1 cellular context compared by ENCODE assay signal in the genomic region with DNA sequence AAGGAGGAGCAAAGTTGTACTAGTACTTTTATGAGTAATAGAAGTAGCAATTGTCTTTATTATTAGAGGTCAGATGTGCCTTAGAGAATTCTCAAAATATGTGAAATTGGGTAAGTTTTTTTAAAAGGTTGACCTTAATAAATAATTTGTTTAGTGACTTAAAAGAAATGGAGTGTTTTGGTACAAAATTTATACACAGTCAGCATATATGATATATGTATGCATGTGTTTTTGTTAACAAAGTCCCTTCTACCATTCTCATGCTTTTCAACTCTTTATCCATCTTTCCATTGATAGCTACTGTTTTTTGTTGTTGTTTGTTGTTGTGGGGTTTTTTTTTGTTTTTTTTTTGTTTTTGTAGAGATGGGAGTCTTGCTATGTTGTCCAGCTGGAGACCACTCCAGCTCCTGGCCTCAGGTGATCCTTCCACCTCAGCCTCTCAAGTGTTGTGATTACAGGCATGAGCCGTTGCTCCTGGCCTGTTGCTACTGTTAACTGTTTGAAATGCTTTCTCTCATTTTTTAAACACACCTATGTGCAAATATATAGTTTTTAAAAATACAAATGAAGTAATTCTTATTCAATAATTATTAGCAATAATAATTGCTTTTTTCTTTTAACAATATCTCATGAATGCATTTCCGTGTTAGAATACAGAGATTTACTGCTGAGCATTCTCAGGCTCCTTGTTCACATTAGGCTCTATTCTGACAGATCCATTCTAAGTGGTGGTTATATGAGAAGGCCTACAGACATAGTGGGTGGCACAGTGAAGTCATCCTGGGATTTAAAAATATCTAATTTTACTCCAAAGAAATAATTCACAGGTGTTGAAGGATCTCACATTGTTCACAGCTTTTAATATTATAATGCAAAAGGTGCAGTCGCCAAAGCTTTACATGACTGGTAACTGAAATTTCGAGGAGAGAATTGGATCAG.
TF ChIP-seq lines count a peak whose summit lies in the region.

No MANE protein-coding gene starts in this region.

TF ChIP-seq in H1, 55 proteins besides CTCF, POLR2A, EP300 and RAD21:
- TF ChIP-seq MAFK (IDR thresholded peaks at IDR 0.05; ENCODE audit: low read depth, low read length) = peak; percentile 51; the same call in 1 of the 2 replicates
- TF ChIP-seq, protein P1, sequence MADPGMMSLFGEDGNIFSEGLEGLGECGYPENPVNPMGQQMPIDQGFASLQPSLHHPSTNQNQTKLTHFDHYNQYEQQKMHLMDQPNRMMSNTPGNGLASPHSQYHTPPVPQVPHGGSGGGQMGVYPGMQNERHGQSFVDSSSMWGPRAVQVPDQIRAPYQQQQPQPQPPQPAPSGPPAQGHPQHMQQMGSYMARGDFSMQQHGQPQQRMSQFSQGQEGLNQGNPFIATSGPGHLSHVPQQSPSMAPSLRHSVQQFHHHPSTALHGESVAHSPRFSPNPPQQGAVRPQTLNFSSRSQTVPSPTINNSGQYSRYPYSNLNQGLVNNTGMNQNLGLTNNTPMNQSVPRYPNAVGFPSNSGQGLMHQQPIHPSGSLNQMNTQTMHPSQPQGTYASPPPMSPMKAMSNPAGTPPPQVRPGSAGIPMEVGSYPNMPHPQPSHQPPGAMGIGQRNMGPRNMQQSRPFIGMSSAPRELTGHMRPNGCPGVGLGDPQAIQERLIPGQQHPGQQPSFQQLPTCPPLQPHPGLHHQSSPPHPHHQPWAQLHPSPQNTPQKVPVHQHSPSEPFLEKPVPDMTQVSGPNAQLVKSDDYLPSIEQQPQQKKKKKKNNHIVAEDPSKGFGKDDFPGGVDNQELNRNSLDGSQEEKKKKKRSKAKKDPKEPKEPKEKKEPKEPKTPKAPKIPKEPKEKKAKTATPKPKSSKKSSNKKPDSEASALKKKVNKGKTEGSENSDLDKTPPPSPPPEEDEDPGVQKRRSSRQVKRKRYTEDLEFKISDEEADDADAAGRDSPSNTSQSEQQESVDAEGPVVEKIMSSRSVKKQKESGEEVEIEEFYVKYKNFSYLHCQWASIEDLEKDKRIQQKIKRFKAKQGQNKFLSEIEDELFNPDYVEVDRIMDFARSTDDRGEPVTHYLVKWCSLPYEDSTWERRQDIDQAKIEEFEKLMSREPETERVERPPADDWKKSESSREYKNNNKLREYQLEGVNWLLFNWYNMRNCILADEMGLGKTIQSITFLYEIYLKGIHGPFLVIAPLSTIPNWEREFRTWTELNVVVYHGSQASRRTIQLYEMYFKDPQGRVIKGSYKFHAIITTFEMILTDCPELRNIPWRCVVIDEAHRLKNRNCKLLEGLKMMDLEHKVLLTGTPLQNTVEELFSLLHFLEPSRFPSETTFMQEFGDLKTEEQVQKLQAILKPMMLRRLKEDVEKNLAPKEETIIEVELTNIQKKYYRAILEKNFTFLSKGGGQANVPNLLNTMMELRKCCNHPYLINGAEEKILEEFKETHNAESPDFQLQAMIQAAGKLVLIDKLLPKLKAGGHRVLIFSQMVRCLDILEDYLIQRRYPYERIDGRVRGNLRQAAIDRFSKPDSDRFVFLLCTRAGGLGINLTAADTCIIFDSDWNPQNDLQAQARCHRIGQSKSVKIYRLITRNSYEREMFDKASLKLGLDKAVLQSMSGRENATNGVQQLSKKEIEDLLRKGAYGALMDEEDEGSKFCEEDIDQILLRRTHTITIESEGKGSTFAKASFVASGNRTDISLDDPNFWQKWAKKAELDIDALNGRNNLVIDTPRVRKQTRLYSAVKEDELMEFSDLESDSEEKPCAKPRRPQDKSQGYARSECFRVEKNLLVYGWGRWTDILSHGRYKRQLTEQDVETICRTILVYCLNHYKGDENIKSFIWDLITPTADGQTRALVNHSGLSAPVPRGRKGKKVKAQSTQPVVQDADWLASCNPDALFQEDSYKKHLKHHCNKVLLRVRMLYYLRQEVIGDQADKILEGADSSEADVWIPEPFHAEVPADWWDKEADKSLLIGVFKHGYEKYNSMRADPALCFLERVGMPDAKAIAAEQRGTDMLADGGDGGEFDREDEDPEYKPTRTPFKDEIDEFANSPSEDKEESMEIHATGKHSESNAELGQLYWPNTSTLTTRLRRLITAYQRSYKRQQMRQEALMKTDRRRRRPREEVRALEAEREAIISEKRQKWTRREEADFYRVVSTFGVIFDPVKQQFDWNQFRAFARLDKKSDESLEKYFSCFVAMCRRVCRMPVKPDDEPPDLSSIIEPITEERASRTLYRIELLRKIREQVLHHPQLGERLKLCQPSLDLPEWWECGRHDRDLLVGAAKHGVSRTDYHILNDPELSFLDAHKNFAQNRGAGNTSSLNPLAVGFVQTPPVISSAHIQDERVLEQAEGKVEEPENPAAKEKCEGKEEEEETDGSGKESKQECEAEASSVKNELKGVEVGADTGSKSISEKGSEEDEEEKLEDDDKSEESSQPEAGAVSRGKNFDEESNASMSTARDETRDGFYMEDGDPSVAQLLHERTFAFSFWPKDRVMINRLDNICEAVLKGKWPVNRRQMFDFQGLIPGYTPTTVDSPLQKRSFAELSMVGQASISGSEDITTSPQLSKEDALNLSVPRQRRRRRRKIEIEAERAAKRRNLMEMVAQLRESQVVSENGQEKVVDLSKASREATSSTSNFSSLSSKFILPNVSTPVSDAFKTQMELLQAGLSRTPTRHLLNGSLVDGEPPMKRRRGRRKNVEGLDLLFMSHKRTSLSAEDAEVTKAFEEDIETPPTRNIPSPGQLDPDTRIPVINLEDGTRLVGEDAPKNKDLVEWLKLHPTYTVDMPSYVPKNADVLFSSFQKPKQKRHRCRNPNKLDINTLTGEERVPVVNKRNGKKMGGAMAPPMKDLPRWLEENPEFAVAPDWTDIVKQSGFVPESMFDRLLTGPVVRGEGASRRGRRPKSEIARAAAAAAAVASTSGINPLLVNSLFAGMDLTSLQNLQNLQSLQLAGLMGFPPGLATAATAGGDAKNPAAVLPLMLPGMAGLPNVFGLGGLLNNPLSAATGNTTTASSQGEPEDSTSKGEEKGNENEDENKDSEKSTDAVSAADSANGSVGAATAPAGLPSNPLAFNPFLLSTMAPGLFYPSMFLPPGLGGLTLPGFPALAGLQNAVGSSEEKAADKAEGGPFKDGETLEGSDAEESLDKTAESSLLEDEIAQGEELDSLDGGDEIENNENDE (IDR thresholded peaks at IDR 0.05; ENCODE audit: insufficient replicate concordance, low read length) = no peak
TF ChIP-seq in H1: peak in this region for 1.
